In the genomic region with DNA sequence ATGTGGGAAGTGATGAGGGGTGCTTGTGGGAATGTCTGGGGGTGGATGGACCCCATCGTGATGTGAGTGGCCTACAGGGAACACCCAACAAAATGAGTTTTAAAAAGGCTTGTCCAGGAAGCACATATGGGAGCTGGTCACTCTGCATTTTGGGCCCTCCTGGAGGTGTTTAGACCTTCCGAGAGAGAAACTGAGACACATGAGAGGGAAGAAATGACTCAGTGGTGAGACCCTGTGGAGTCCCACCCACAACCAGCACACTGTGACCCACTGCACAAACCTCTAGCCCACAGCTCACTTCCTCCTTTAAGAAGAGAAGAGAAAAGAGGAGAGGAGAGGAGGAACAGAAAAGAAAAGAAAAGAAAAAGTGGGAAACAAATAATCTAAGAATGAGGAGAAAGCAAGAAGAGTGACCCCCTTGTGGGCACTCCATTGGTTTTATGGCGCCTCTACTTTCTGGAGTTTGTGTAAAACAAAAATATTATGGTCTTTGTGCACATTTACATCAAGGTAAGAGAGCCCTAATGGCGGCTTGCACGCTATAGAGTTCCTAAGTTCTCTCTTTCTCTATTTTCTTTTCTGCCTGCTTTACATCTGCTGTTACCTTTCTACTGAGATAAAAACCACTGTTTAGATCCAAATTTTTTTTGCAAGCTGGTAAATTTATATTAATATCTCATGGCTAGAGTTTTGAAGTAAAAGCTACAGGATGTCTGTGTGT, we compare ENCODE assay signal across 10 cellular contexts. TPM values are rescaled to one million over a fixed set of nuclear protein-coding genes. Genes with fewer than 3 reads are reported as not detected.
DNase-seq lines count a peak whose midpoint lies in the region; ATAC-seq and TF ChIP-seq lines count a peak whose summit lies in the region.
"Had no signal": no experiment of that assay in that cellular context is flagged by ENCODE, and none has a peak within 500 bp of the region (broad histone marks: within the 10 kb centered on the region; RNA-seq: fewer than 3 reads in every experiment).

No MANE protein-coding gene starts in this region.

- H3K36me3 ChIP-seq in left lung, result no peaks in the 10 kb centered on the region
- no peaks in the 10 kb centered on the region for H3K36me3 ChIP-seq in MG63

- no peaks in the 10 kb centered on the region for H3K79me1 ChIP-seq in H9 (ENCODE audit: insufficient read depth, low read depth, low read length, poor library complexity, severe bottlenecking)

- H3K23ac ChIP-seq in H9 (ENCODE audit: insufficient read length, low read depth, low read length), result no peak overlapping the region

- H3K9ac ChIP-seq in H9 (ENCODE audit: extremely low read depth, insufficient read length, low read length), result no peak overlapping the region

- H2BK5ac ChIP-seq in H9 (ENCODE audit: insufficient read length, low read length), result no peak overlapping the region

- no peak overlapping the region for H2AK5ac ChIP-seq in H9 (ENCODE audit: insufficient read length, low read length)

- H3K4me1 ChIP-seq in left lung, result peaks cover 0 to 9% of the 10 kb centered on the region in 2 donors
- no peaks in the 10 kb centered on the region for H3K4me1 ChIP-seq in H9 (ENCODE audit: insufficient read depth, low read length)

- H2BK20ac ChIP-seq in H9 (ENCODE audit: low read depth, low read length, poor library complexity, severe bottlenecking), result no peak overlapping the region

- H2BK12ac ChIP-seq in H9 (ENCODE audit: insufficient read length, low read depth, low read length), result no peak overlapping the region

- H3K27ac ChIP-seq in left lung, result peak overlapping the region in 1 of 2 donors; percentile 56
- H3K27ac ChIP-seq in H9 (ENCODE audit: insufficient read length, low read depth, low read length), result no peak overlapping the region

- no CpG with 5 or more reads among the region's 5 CpGs for WGBS in H9 (ENCODE audit: extremely low coverage, insufficient read length, low lambda C conversion rate)

- peak; percentile 64 for DNase-seq in GM20000 (ENCODE audit: low spot score)
- no peak for DNase-seq in left lung
- DNase-seq in NCI-H510A (lab: John Stamatoyannopoulos, UW), result no peak
- DNase-seq in H9, result no peak
- no peak for DNase-seq in MG63
- DNase-seq in nucleus accumbens (lab: John Stamatoyannopoulos, UW), result no peak
- DNase-seq: stimulated activated naive CD4-positive, alpha-beta T cell treated with Interleukin-2 at 50 U/mL for 16 hours had no signal

- ATAC-seq in GM18502 (IDR thresholded peaks at IDR 0.05; ENCODE audit: poor library complexity, unreplicated experiment) (peak; percentile 82), HG03103 (IDR thresholded peaks at IDR 0.05; ENCODE audit: low read depth, unreplicated experiment) (peak; percentile 71), left lung (peak; percentile 41)

- H2AFZ ChIP-seq in H9 (ENCODE audit: low read length), result no peak overlapping the region

- intact Hi-C loops in left lung (cut with DNase I), result no loop called here

- no peaks in the 10 kb centered on the region for H4K20me1 ChIP-seq in H9 (ENCODE audit: control insufficient read depth, insufficient read depth, insufficient read length)

- H3K4me3 ChIP-seq in left lung (peak overlapping the region in 1 of 2 donors; percentile 24), MG63 (no peak overlapping the region)

- TF ChIP-seq CTCF in GM20000 (IDR thresholded peaks at IDR 0.05; ENCODE audit: extremely low read depth, missing control alignments) (no peak), left lung (IDR thresholded peaks at IDR 0.05) (no peak), H9 (conservative IDR thresholded peaks at IDR 0.05) (no peak)

- H4K5ac ChIP-seq in H9 (ENCODE audit: insufficient read length, low read depth, low read length), result no peak overlapping the region

- no peak overlapping the region for H4K91ac ChIP-seq in H9 (ENCODE audit: insufficient read length, low read depth, low read length)

- H3K23me2 ChIP-seq in H9 (ENCODE audit: insufficient read length, low read depth, low read length, poor library complexity, severe bottlenecking), result no peaks in the 10 kb centered on the region

- H3K14ac ChIP-seq in H9 (ENCODE audit: insufficient read depth, low read length), result no peak overlapping the region

- no peak overlapping the region for H3K27ac Mint-ChIP-seq in H9

- H2BK15ac ChIP-seq in H9 (ENCODE audit: low read depth, low read length), result no peak overlapping the region

- no peak overlapping the region for H3K4me2 ChIP-seq in H9 (ENCODE audit: insufficient read depth, insufficient read length, low read length)

- no peak overlapping the region for H3T11ph ChIP-seq in H9 (ENCODE audit: low read length)

- no peak overlapping the region for H2BK120ac ChIP-seq in H9 (ENCODE audit: low read depth, low read length, poor library complexity, severe bottlenecking)

- H3K27me3 ChIP-seq in left lung, result no peaks in the 10 kb centered on the region
- no peaks in the 10 kb centered on the region for H3K27me3 ChIP-seq in H9 (ENCODE audit: insufficient read depth, low read length)
- peaks cover 30% of the 10 kb centered on the region for H3K27me3 ChIP-seq in MG63

- no peak overlapping the region for H3K4ac ChIP-seq in H9 (ENCODE audit: low read depth, low read length)

- H3K36me3 Mint-ChIP-seq in H9 (ENCODE audit: insufficient read depth in 1 of 3, low read depth in 3 of 3), result peaks cover 0 to 28% (median 10%) of the 10 kb centered on the region in 3 experiments; a peak in 6 of 7 replicates

- peaks cover 79 to 83% of the 10 kb centered on the region in 2 experiments for H3K9me3 Mint-ChIP-seq in H9

- H3K18ac ChIP-seq in H9 (ENCODE audit: insufficient read length, low read depth, low read length), result no peak overlapping the region

- H3K9me3 ChIP-seq in left lung (no peaks in the 10 kb centered on the region), H9 (ENCODE audit: control insufficient read depth, low read depth, low read length) (peaks cover 48% of the 10 kb centered on the region), MG63 (no peaks in the 10 kb centered on the region)

- H3K4me1 Mint-ChIP-seq in H9, result no peaks in the 10 kb centered on the region

- no peaks in the 10 kb centered on the region for H3K79me2 ChIP-seq in H9 (ENCODE audit: insufficient read depth, low read length)

- peaks cover 3% of the 10 kb centered on the region; the same call in 1 of the 2 replicates for H3K27me3 Mint-ChIP-seq in H9 (ENCODE audit: low read depth)

- H3K56ac ChIP-seq in H9 (ENCODE audit: insufficient read length, low read depth, low read length), result no peak overlapping the region

- H3K4me3 Mint-ChIP-seq in H9, result no peak overlapping the region

- no peak overlapping the region for H4K8ac ChIP-seq in H9 (replicated peaks; ENCODE audit: insufficient read length, low read depth, low read length)

RNA-seq across cellular contexts. Expression of a gene that starts 13.3 kb away (rescaled TPM):
- 10 to 100 TPM; 10.9 to 47.3 TPM for total RNA-seq in left lung
- not detected in 2 replicates for total RNA-seq in H9 (2021)
- total RNA-seq in MG63 (2014; rRNA removed; shearing (Covaris generic); ENCODE audit: low replicate concordance), result not detected in 2 replicates
- total RNA-seq: pulmonary artery endothelial cell had no signal

RNA-seq across cellular contexts. Expression of a gene that starts 23.6 kb away (rescaled TPM):
- total RNA-seq in left lung (10 to 100 TPM in 1 of 2 donors, 1 to 10 TPM in 1; 1.8 to 13.5 TPM), H9 (2021) (not detected in 2 replicates)
- total RNA-seq in MG63 (2014; rRNA removed; shearing (Covaris generic); ENCODE audit: low replicate concordance), result not detected in 2 replicates
- total RNA-seq: pulmonary artery endothelial cell had no signal

RNA-seq across cellular contexts. Expression of a gene that starts 43.4 kb away (rescaled TPM):
- 10 to 100 TPM in 1 of 2 donors, 1 to 10 TPM in 1; 6.2 to 39.7 TPM for total RNA-seq in left lung
- not detected in 2 replicates for total RNA-seq in H9 (2021)
- not detected in 2 replicates for total RNA-seq in MG63 (2014; rRNA removed; shearing (Covaris generic); ENCODE audit: low replicate concordance)
- total RNA-seq: pulmonary artery endothelial cell had no signal

RNA-seq across cellular contexts. Expression of a gene that starts 45.8 kb away (rescaled TPM):
- 10 to 100 TPM; 16.5 to 44.4 TPM for total RNA-seq in left lung
- total RNA-seq in H9 (2021), result not detected in 2 replicates
- total RNA-seq in MG63 (2014; rRNA removed; shearing (Covaris generic); ENCODE audit: low replicate concordance), result not detected in 2 replicates
- total RNA-seq: pulmonary artery endothelial cell had no signal

Comparison
In these comparisons a context has a peak if more than half of its experiments do, and no peak if none do; other contexts are left out.
1. RNA of a gene that starts 13.3 kb away (total RNA-seq): 10.9 to 47.3 TPM in left lung; not detected in H9 and not detected in MG63; every median in the first group is over 10 times any median in the second.
2. Peak in every context shown above with its lines, with median percentiles within 50 percentile points of each other: ATAC-seq.